Comparison of ENCODE assay signal across 8 cellular contexts in the genomic region with DNA sequence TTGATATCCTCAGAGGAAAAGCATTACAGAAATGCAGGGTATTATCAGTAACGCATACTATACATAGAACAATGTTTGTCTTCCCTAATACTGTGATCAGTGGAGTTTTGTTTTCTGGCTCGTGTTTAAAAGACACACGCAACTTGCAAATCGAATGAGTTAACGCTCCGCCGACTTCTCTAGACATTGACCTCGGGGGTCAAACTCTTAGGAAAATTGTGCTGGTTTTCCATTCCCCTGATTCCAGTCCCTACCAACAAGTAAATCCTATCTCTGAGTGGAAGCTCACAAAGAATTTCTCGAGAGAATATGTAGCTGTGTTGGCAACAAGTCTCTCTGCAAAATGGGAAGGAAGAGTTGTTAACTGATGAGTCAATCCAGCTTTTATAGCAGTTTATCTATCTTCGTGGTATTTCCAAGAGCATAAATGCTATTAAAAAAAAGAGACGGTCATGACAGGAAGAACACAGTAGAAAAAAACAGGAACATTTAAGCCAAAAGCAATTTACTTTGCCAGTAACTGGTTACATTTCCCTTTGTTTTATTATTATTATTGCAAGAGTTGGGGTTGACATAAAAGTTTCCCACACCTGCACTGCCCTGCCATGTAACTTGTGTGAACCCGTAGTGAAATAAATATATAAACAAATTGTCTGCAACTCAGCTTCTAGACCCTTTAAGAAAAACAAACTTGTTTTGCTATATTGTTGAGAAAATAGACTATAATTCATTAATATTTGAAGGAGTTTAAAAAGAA.
DNase-seq lines count a peak whose midpoint lies in the region; ATAC-seq, FAIRE-seq and TF ChIP-seq lines count a peak whose summit lies in the region.

No MANE protein-coding gene starts in this region.

- no peak for DNase-seq in H54 (ENCODE audit: insufficient read length, low spot score)
- peak; percentile 91 for DNase-seq in RPMI7951 (ENCODE audit: low read depth)
- peak; percentile 87 for DNase-seq in endothelial cell of umbilical vein (ENCODE audit: low read depth, low spot score)
- no peak for DNase-seq in UCSD-AML1 (lab: John Stamatoyannopoulos, UW; ENCODE audit: unreplicated experiment)

- BruUV-seq in endothelial cell of umbilical vein (replicated peaks; lab: Mats Ljungman, UMichigan): no TSS peak

- H3K27me3 Mint-ChIP-seq in nephron (ENCODE audit: low read depth): no peaks in the 10 kb centered on the region

- peaks cover 50% of the 10 kb centered on the region for H3K4me1 ChIP-seq in endothelial cell of umbilical vein (ENCODE audit: control insufficient read depth, extremely low read depth, insufficient read depth, low read length)

- intact Hi-C loops in endothelial cell of umbilical vein (cut with micrococcal nuclease): loop anchor here (5.0 kb wide), 3 partner anchors 126 to 336 kb away; no protein-coding TSS in a partner anchor

- peak overlapping the region; percentile 65 for H2AFZ ChIP-seq in endothelial cell of umbilical vein (ENCODE audit: low read depth, low read length)

- peak overlapping the region in 1 of 3 experiments; percentile 33 for H3K4me3 ChIP-seq in endothelial cell of umbilical vein (replicated peaks in 1 of 3; ENCODE audit: insufficient read depth in 1 of 3, low read depth in 1 of 3, low read length in 3 of 3)

- no peaks in the 10 kb centered on the region for H3K36me3 ChIP-seq in endothelial cell of umbilical vein (ENCODE audit: control insufficient read depth in 2 of 2, extremely low read depth in 1 of 2, insufficient read depth in 2 of 2, low read length in 2 of 2)

- POLR2A ChIA-PET in endothelial cell of umbilical vein (lab: Charles Lee): no interaction called here

- no peaks in the 10 kb centered on the region for H3K9me3 ChIP-seq in endothelial cell of umbilical vein (replicated peaks; ENCODE audit: control insufficient read depth, insufficient read depth, low read length)

- H3K4me3 Mint-ChIP-seq in nephron: peak overlapping the region; percentile 20 to 60 (median 22)

- H3K9me1 ChIP-seq in endothelial cell of umbilical vein (replicated peaks; ENCODE audit: control insufficient read depth, extremely low read depth, insufficient read depth, low read length): no peaks in the 10 kb centered on the region

- TF ChIP-seq CTCF in endothelial cell of umbilical vein (IDR thresholded peaks at IDR 0.05; ENCODE audit: extremely low read depth in 1 of 2, insufficient read depth in 1 of 2, low read depth in 1 of 2, low read length in 2 of 2): no peak
- no peak for TF ChIP-seq CTCF in nephron (IDR thresholded peaks at IDR 0.05; ENCODE audit: unreplicated experiment in 3 of 3)

- CTCF ChIA-PET in endothelial cell of umbilical vein (lab: Charles Lee): interaction anchor here (0.6 to 14.6 kb wide), 12 partner anchors 7 to 201 kb away, joined by 3 to 468 read pairs (median 4); no protein-coding TSS in a partner anchor

- peak overlapping the region; percentile 34 for H3K27ac ChIP-seq in endothelial cell of umbilical vein (ENCODE audit: insufficient read depth, low read depth, low read length)

- no peaks in the 10 kb centered on the region for H3K27me3 ChIP-seq in endothelial cell of umbilical vein (ENCODE audit: control insufficient read depth in 2 of 2, insufficient read depth in 2 of 2, low read length in 2 of 2)

- H3K27ac Mint-ChIP-seq in nephron: peak overlapping the region; percentile 92 to 95 (median 94)

- dilution Hi-C loops in endothelial cell of umbilical vein (cut with MboI; ENCODE audit: extremely low pct_ligation_motif_present, low sequenced_read_pairs): no loop called here

- no peaks in the 10 kb centered on the region for H3K9me3 Mint-ChIP-seq in nephron

- H3K79me2 ChIP-seq in endothelial cell of umbilical vein (ENCODE audit: control insufficient read depth, insufficient read depth, low read length): no peaks in the 10 kb centered on the region

- TF ChIP-seq POLR2A in H54 (IDR thresholded peaks at IDR 0.05; ENCODE audit: low read depth, low read length) (no peak), endothelial cell of umbilical vein (IDR thresholded peaks at IDR 0.05; ENCODE audit: low read depth, low read length) (no peak)

- no peaks in the 10 kb centered on the region for H4K20me1 ChIP-seq in endothelial cell of umbilical vein (replicated peaks; ENCODE audit: control insufficient read depth, extremely low read depth, insufficient read depth, low read length)

- H3K36me3 Mint-ChIP-seq in nephron (ENCODE audit: low read depth): peaks cover 5% of the 10 kb centered on the region

- peaks cover 84% of the 10 kb centered on the region for H3K4me1 Mint-ChIP-seq in nephron

- ATAC-seq in HG02885 (IDR thresholded peaks at IDR 0.05; ENCODE audit: poor library complexity, unreplicated experiment): no peak
- no peak for ATAC-seq in GM19455 (IDR thresholded peaks at IDR 0.05; ENCODE audit: unreplicated experiment)
- ATAC-seq in GM18520 (IDR thresholded peaks at IDR 0.05; ENCODE audit: unreplicated experiment): no peak

- peak overlapping the region; percentile 82 for H3K4me2 ChIP-seq in endothelial cell of umbilical vein (ENCODE audit: insufficient read depth, low read length)

- peak overlapping the region; percentile 46 for H3K9ac ChIP-seq in endothelial cell of umbilical vein (replicated peaks; ENCODE audit: extremely low read depth, insufficient read depth, low read length)

- FAIRE-seq in H54 (lab: Jason Lieb, UNC) (peak; percentile 55), endothelial cell of umbilical vein (lab: Jason Lieb, UNC) (no peak)

TF ChIP-seq in endothelial cell of umbilical vein, 7 proteins besides CTCF, POLR2A, EP300 and RAD21:
- peak; percentile 59 for TF ChIP-seq FOS (IDR thresholded peaks at IDR 0.05; ENCODE audit: borderline replicate concordance, insufficient read depth, low read length)
- TF ChIP-seq POLR2AphosphoS5 (IDR thresholded peaks at IDR 0.05; ENCODE audit: insufficient read depth, low read depth, low read length): no peak
- peak; percentile 32 for TF ChIP-seq GATA2 (IDR thresholded peaks at IDR 0.05; ENCODE audit: insufficient read depth, insufficient read length, low read depth, low read length)

Comparison
In these comparisons a context has a peak if more than half of its experiments do, and no peak if none do; other contexts are left out.
1. DNase-seq: peak in RPMI7951 (single experiment) and endothelial cell of umbilical vein (single experiment); none in H54 (single experiment) and UCSD-AML1 (single experiment).